20 cellular contexts compared by ENCODE assay signal in the genomic region with DNA sequence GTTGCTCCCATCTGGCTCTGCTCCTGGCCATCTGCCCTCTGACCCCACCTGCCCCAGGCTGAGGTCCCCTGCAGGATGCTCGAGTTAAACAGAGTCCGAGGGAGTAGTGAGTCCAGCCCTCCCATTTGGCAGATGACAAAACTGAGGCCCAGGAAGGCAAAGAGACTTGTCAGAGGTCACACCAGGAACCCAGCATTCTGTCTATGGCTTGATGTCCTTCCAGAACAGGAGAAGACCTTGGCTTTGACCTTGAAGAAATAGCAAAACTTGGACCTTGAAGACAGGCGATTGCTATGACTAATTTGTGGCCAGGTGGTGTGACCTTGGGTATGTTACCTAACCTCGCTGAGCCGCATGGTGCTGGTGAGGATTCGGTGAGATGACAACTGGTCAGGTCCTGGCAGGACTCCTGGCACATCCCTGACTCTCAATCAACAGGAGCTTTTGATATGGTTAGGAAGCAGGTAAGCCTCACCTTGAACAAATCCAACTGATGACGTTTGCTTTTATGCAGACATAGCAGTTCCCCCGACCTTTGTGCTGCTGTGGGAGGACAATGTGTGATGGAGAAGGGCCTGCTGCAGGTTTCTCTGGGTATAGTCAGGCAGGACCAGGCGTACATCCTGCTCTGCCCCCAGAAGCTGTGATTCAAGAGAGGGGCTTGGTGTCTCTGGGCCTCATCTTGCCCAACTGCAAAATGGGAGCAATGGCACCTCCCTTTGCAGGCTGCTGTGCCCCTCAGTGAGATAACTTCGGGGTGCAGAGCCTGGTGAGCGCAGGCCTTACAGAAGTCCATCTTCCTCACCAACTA.
A peak's percentile ranks its signal among the peaks of the same experiment; 100 is the strongest.
DNase-seq lines count a peak whose midpoint lies in the region; ATAC-seq, FAIRE-seq and TF ChIP-seq lines count a peak whose summit lies in the region.
"Had no signal": no experiment of that assay in that cellular context is flagged by ENCODE, and none has a peak within 500 bp of the region (broad histone marks: within the 10 kb centered on the region; RNA-seq: fewer than 3 reads in every experiment).

No MANE protein-coding gene starts in this region.

- 88% methylated on average over 10 of the region's 11 CpGs for WGBS in A549 (ENCODE audit: missing lambda C conversion rate)

- H3K4me1 Mint-ChIP-seq in CD8-positive, alpha-beta T cell (ENCODE audit: low read depth), result peaks cover 16% of the 10 kb centered on the region
- H3K4me1 Mint-ChIP-seq in activated T-helper 17 cell treated with anti-CD3 and anti-CD28 coated beads, Interleukin-2, amount 50 U/mL, for 72 hours, result peaks cover 9% of the 10 kb centered on the region

- H3K9me3 Mint-ChIP-seq in CD8-positive, alpha-beta T cell, result no peaks in the 10 kb centered on the region
- H3K9me3 Mint-ChIP-seq in activated T-helper 17 cell treated with anti-CD3 and anti-CD28 coated beads, Interleukin-2, amount 50 U/mL, for 72 hours, result no peaks in the 10 kb centered on the region
- H3K9me3 Mint-ChIP-seq: H9 had no signal

- CTCF ChIA-PET in A549 (lab: Yijun Ruan, JAX), result interaction anchor here (1.1 kb wide), 1 partner anchor 15 kb away, joined by 5 read pairs; no protein-coding TSS in a partner anchor
- CTCF ChIA-PET in CD8-positive, alpha-beta T cell (lab: Charles Lee), result interaction anchor here (0.8 kb wide), 1 partner anchor 33 kb away, joined by 3 read pairs; no protein-coding TSS in a partner anchor

- no peak for TF ChIP-seq RAD21 in A549 (conservative IDR thresholded peaks at IDR 0.05 in 1 of 2, IDR thresholded peaks at IDR 0.05 in 1 of 2)

- TF ChIP-seq CTCF in A549 (IDR thresholded peaks at IDR 0.05) (no peak), mucosa of descending colon (IDR thresholded peaks at IDR 0.05) (no peak)
- no peak for TF ChIP-seq CTCF in CD8-positive, alpha-beta T cell (IDR thresholded peaks at IDR 0.05)

- no peak overlapping the region for H3K4me3 Mint-ChIP-seq in CD8-positive, alpha-beta T cell
- peak overlapping the region; percentile 20 for H3K4me3 Mint-ChIP-seq in activated T-helper 17 cell treated with anti-CD3 and anti-CD28 coated beads, Interleukin-2, amount 50 U/mL, for 72 hours
- H3K4me3 Mint-ChIP-seq: H9 had no signal

- intact Hi-C loops in CD8-positive, alpha-beta T cell (cut with DNase I, micrococcal nuclease), result no loop called here
- intact Hi-C loops in mucosa of descending colon (cut with DNase I, micrococcal nuclease), result no loop called here

- POLR2A ChIA-PET in A549 (lab: Yijun Ruan, JAX), result no interaction called here
- POLR2A ChIA-PET in CD8-positive, alpha-beta T cell (lab: Charles Lee), result no interaction called here

- H3K9me3 ChIP-seq in A549 (no peaks in the 10 kb centered on the region), mucosa of descending colon (no peaks in the 10 kb centered on the region)
- H3K9me3 ChIP-seq in CD8-positive, alpha-beta T cell (ENCODE audit: low read length), result no peaks in the 10 kb centered on the region
- H3K9me3 ChIP-seq: ascending aorta, colonic mucosa, gastrocnemius medialis, thyroid gland had no signal

- peak overlapping the region; percentile 49 to 98 for H3K27ac ChIP-seq in A549
- no peak overlapping the region for H3K27ac ChIP-seq in CD8-positive, alpha-beta T cell (ENCODE audit: low read depth, low read length)
- H3K27ac ChIP-seq: ascending aorta, colonic mucosa, gastrocnemius medialis had no signal

- no peaks in the 10 kb centered on the region for H3K27me3 Mint-ChIP-seq in CD8-positive, alpha-beta T cell (ENCODE audit: low read depth)
- no peaks in the 10 kb centered on the region for H3K27me3 Mint-ChIP-seq in activated T-helper 17 cell treated with anti-CD3 and anti-CD28 coated beads, Interleukin-2, amount 50 U/mL, for 72 hours

- TF ChIP-seq EP300 in A549 (IDR thresholded peaks at IDR 0.05), result no peak

- H3K4me3 ChIP-seq in A549 (no peak overlapping the region), mucosa of descending colon (no peak overlapping the region)
- H3K4me3 ChIP-seq in CD8-positive, alpha-beta T cell (ENCODE audit: low read depth, low read length), result no peak overlapping the region
- H3K4me3 ChIP-seq: ascending aorta, colonic mucosa, gastrocnemius medialis, skin epidermis, thyroid gland had no signal

- no peaks in the 10 kb centered on the region for H3K36me3 Mint-ChIP-seq in CD8-positive, alpha-beta T cell
- no peaks in the 10 kb centered on the region for H3K36me3 Mint-ChIP-seq in activated T-helper 17 cell treated with anti-CD3 and anti-CD28 coated beads, Interleukin-2, amount 50 U/mL, for 72 hours (ENCODE audit: low read depth)

- 0 out of 3 replicates have a peak overlapping the region, but pooled peaks have one; percentile 0 for H3K4me2 ChIP-seq in A549

- H3K27ac Mint-ChIP-seq in CD8-positive, alpha-beta T cell, result peak overlapping the region; percentile 72
- peak overlapping the region; percentile 28 for H3K27ac Mint-ChIP-seq in activated T-helper 17 cell treated with anti-CD3 and anti-CD28 coated beads, Interleukin-2, amount 50 U/mL, for 72 hours
- H3K27ac Mint-ChIP-seq: H9 had no signal

- no peak for FAIRE-seq in A549 (lab: Jason Lieb, UNC)
- FAIRE-seq: G401.6, GM12892 had no signal

- no peaks in the 10 kb centered on the region for H3K36me3 ChIP-seq in CD8-positive, alpha-beta T cell (ENCODE audit: insufficient read depth, low read length)
- H3K36me3 ChIP-seq in mucosa of descending colon (ENCODE audit: low read depth), result no peaks in the 10 kb centered on the region
- H3K36me3 ChIP-seq: ascending aorta, colonic mucosa, gastrocnemius medialis, thyroid gland had no signal

- no peaks in the 10 kb centered on the region for H3K27me3 ChIP-seq in CD8-positive, alpha-beta T cell (ENCODE audit: insufficient read depth, low read length)
- H3K27me3 ChIP-seq: ascending aorta, colonic mucosa, gastrocnemius medialis, thyroid gland had no signal

- DNase-seq in A549 (ENCODE audit: low read depth in 1 of 2, low spot score in 1 of 2), result no peak
- no peak for DNase-seq in CD8-positive, alpha-beta T cell
- no peak for DNase-seq in mucosa of descending colon
- no peak for DNase-seq in UCSD-AML1 (lab: John Stamatoyannopoulos, UW; ENCODE audit: unreplicated experiment)
- DNase-seq: activated effector memory CD4-positive, alpha-beta T cell treated with anti-CD3 and anti-CD28 coated beads, Interleukin-2, amount 50 U/mL, for 16 hours; colonic mucosa; gastrocnemius medialis; left ventricle myocardium superior; NCI-H1105; NCI-H748 treated with DMSO at 0.1 percent for 48 hours; thyroid gland had no signal

- H3K4me1 ChIP-seq in A549, result peaks cover 28% of the 10 kb centered on the region
- H3K4me1 ChIP-seq in CD8-positive, alpha-beta T cell (ENCODE audit: insufficient read depth, low read length), result peaks cover 15% of the 10 kb centered on the region
- H3K4me1 ChIP-seq in mucosa of descending colon (ENCODE audit: low read depth), result no peaks in the 10 kb centered on the region
- H3K4me1 ChIP-seq: ascending aorta, colonic mucosa, gastrocnemius medialis had no signal

- ATAC-seq in A549, result no peak; a peak in 1 of 6 replicates
- peak; percentile 40 for ATAC-seq in CD8-positive, alpha-beta T cell
- peak; percentile 44 for ATAC-seq in activated T-helper 17 cell treated with anti-CD3 and anti-CD28 coated beads, Interleukin-2, amount 50 U/mL, for 72 hours (replicated peaks)
- ATAC-seq in mucosa of descending colon, result peak; percentile 33
- ATAC-seq in GM21526 (IDR thresholded peaks at IDR 0.05; ENCODE audit: low FRiP score, unreplicated experiment), result no peak
- ATAC-seq in HG03045 (IDR thresholded peaks at IDR 0.05; ENCODE audit: unreplicated experiment), result no peak
- no peak for ATAC-seq in GM18858 (IDR thresholded peaks at IDR 0.05; ENCODE audit: unreplicated experiment)
- ATAC-seq: gastrocnemius medialis had no signal

- no peak for TF ChIP-seq POLR2A in A549 (IDR thresholded peaks at IDR 0.05; ENCODE audit: low read length)

TF ChIP-seq in A549, 52 proteins besides CTCF, POLR2A, EP300 and RAD21:
- TF ChIP-seq CEBPB (IDR thresholded peaks at IDR 0.05), result no peak
- TF ChIP-seq, protein P1, sequence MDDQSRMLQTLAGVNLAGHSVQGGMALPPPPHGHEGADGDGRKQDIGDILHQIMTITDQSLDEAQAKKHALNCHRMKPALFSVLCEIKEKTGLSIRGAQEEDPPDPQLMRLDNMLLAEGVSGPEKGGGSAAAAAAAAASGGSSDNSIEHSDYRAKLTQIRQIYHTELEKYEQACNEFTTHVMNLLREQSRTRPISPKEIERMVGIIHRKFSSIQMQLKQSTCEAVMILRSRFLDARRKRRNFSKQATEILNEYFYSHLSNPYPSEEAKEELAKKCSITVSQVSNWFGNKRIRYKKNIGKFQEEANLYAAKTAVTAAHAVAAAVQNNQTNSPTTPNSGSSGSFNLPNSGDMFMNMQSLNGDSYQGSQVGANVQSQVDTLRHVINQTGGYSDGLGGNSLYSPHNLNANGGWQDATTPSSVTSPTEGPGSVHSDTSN (IDR thresholded peaks at IDR 0.05), result no peak
- no peak for TF ChIP-seq JUNB (IDR thresholded peaks at IDR 0.05)
- no peak for TF ChIP-seq GATA3 (IDR thresholded peaks at IDR 0.05; ENCODE audit: borderline replicate concordance)
- TF ChIP-seq, protein P2, sequence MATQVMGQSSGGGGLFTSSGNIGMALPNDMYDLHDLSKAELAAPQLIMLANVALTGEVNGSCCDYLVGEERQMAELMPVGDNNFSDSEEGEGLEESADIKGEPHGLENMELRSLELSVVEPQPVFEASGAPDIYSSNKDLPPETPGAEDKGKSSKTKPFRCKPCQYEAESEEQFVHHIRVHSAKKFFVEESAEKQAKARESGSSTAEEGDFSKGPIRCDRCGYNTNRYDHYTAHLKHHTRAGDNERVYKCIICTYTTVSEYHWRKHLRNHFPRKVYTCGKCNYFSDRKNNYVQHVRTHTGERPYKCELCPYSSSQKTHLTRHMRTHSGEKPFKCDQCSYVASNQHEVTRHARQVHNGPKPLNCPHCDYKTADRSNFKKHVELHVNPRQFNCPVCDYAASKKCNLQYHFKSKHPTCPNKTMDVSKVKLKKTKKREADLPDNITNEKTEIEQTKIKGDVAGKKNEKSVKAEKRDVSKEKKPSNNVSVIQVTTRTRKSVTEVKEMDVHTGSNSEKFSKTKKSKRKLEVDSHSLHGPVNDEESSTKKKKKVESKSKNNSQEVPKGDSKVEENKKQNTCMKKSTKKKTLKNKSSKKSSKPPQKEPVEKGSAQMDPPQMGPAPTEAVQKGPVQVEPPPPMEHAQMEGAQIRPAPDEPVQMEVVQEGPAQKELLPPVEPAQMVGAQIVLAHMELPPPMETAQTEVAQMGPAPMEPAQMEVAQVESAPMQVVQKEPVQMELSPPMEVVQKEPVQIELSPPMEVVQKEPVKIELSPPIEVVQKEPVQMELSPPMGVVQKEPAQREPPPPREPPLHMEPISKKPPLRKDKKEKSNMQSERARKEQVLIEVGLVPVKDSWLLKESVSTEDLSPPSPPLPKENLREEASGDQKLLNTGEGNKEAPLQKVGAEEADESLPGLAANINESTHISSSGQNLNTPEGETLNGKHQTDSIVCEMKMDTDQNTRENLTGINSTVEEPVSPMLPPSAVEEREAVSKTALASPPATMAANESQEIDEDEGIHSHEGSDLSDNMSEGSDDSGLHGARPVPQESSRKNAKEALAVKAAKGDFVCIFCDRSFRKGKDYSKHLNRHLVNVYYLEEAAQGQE (IDR thresholded peaks at IDR 0.05), result no peak
- no peak for TF ChIP-seq RARB (CRISPR knock-in tag; IDR thresholded peaks at IDR 0.05)
- peak; percentile 26; the same call in 1 of the 2 replicates for TF ChIP-seq CHD4 (IDR thresholded peaks at IDR 0.05; ENCODE audit: borderline replicate concordance)

Comparison
In these comparisons a context has a peak if more than half of its experiments do, and no peak if none do; other contexts are left out.
1. ATAC-seq: peak in CD8-positive, alpha-beta T cell (single experiment), activated T-helper 17 cell treated with anti-CD3 and anti-CD28 coated beads, Interleukin-2, amount 50 U/mL, for 72 hours (single experiment) and mucosa of descending colon (single experiment); none in A549 (0 of 2), GM21526 (single experiment), HG03045 (single experiment) and GM18858 (single experiment).